Comparison of ENCODE assay signal across 1 cellular context in the genomic region with DNA sequence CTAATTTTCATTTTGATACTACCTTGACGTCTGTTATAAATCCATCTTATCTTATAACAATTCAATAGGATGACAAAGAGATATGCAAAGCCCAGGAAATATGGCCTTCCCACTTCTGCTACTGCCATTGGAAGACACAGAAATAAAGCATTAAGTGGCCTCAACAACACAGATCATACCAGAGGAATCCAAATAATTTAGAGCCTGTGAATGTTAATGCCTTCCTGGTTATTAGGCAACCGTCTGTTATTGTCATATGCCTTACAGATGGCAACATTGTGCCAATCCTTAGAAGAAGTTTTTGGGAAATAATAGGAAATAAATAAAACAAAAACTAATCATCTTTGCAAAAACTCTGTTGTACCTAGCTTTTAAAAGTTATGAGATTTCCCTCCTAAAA.
TF ChIP-seq lines count a peak whose summit lies in the region.

No MANE protein-coding gene starts in this region.

TF ChIP-seq in GM23338, 12 proteins besides CTCF, POLR2A, EP300 and RAD21 (continued from another document):
- TF ChIP-seq EZH2 (IDR thresholded peaks at IDR 0.05; ENCODE audit: low read depth, unreplicated experiment): no peak
